ENCODE assay signal across 13 cellular contexts in genomic region chr18:79486356-79487197, GRCh38.
DNase-seq lines count a peak whose midpoint lies in the region; ATAC-seq and TF ChIP-seq lines count a peak whose summit lies in the region.
"Had no signal": no experiment of that assay in that cellular context is flagged by ENCODE, and none has a peak within 500 bp of the region (broad histone marks: within the 10 kb centered on the region; RNA-seq: fewer than 3 reads in every experiment).

No MANE protein-coding gene starts in this region.

- peak overlapping the region; percentile 57 to 83 for H3K27ac Mint-ChIP-seq in stimulated activated naive CD8-positive, alpha-beta T cell treated with anti-CD3 and anti-CD28 coated beads, Interleukin-15, amount 100 ng/mL, for 72 hours
- H3K27ac Mint-ChIP-seq in Caco-2 (ENCODE audit: unreplicated experiment) (no peak overlapping the region), T-helper 17 cell (no peak overlapping the region)

- TF ChIP-seq CTCF in Caco-2 (IDR thresholded peaks at IDR 0.05; ENCODE audit: insufficient read depth in 1 of 2, low read depth in 1 of 2, low read length in 1 of 2, severe bottlenecking in 1 of 2, unreplicated experiment in 1 of 2) = no peak

- POLR2A ChIA-PET in Caco-2 (lab: Charles Lee) = no interaction called here

- H3K27me3 Mint-ChIP-seq in stimulated activated naive CD8-positive, alpha-beta T cell treated with anti-CD3 and anti-CD28 coated beads, Interleukin-15, amount 100 ng/mL, for 72 hours = no peaks in the 10 kb centered on the region
- H3K27me3 Mint-ChIP-seq in Caco-2 (ENCODE audit: insufficient read depth, unreplicated experiment) (no peaks in the 10 kb centered on the region), T-helper 17 cell (no peaks in the 10 kb centered on the region)

- H3K36me3 Mint-ChIP-seq in Caco-2 (ENCODE audit: insufficient read depth, unreplicated experiment) (no peaks in the 10 kb centered on the region), T-helper 17 cell (ENCODE audit: low read depth) (peaks cover 2% of the 10 kb centered on the region)

- no peak for DNase-seq in stimulated activated naive CD8-positive, alpha-beta T cell treated with anti-CD3 and anti-CD28 coated beads, Interleukin-15, amount 100 ng/mL, for 72 hours
- no peak for DNase-seq in stimulated activated naive CD8-positive, alpha-beta T cell treated with anti-CD3 and anti-CD28 coated beads, Interleukin-15, Interleukin-2, amounts not matched to agents 100 U/mL and 50 U/mL, for 24 hours
- DNase-seq in cardiac septum (ENCODE audit: low spot score) (peak; percentile 71), posterior cingulate gyrus (peak in 7 of 10 donors; percentile 6 to 85 (median 19)), retina (no peak), Caco-2 (no peak), T-helper 17 cell (no peak)
- DNase-seq in activated CD4-positive, alpha-beta T cell treated with anti-CD3 and anti-CD28 coated beads for 4 hours = no peak
- DNase-seq: activated CD4-positive, alpha-beta T cell treated with anti-CD3 and anti-CD28 coated beads, Interleukin-2, amount 50 U/mL, for 4 hours; activated gamma-delta T cell; MM.1S; stimulated activated CD4-positive, alpha-beta T cell treated with anti-CD3 and anti-CD28 coated beads, Interleukin-4, amount 100 ng/mL, for 1 hour had no signal

- intact Hi-C loops in cardiac septum (cut with DNase I) (no loop called here), posterior cingulate gyrus (cut with DNase I) (no loop called here), Caco-2 (cut with micrococcal nuclease; ENCODE audit: unreplicated experiment) (no loop called here)

- no peaks in the 10 kb centered on the region for H3K9me3 Mint-ChIP-seq in stimulated activated naive CD8-positive, alpha-beta T cell treated with anti-CD3 and anti-CD28 coated beads, Interleukin-15, amount 100 ng/mL, for 72 hours
- H3K9me3 Mint-ChIP-seq in Caco-2 (ENCODE audit: unreplicated experiment) = no peaks in the 10 kb centered on the region

- no peaks in the 10 kb centered on the region for H3K4me1 ChIP-seq in Caco-2
- H3K4me1 ChIP-seq: parathyroid adenoma had no signal

- no TSS peak for BruUV-seq in Caco-2 (replicated peaks; lab: Mats Ljungman, UMichigan)

- H3K4me3 ChIP-seq in Caco-2 (ENCODE audit: low read depth, low read length) = no peak overlapping the region

- no peaks in the 10 kb centered on the region for H3K27me3 ChIP-seq in Caco-2 (replicated peaks; ENCODE audit: control insufficient read depth, insufficient read depth, low read length)

- peaks cover 34% of the 10 kb centered on the region for H3K4me1 Mint-ChIP-seq in stimulated activated naive CD8-positive, alpha-beta T cell treated with anti-CD3 and anti-CD28 coated beads, Interleukin-15, amount 100 ng/mL, for 72 hours
- no peaks in the 10 kb centered on the region for H3K4me1 Mint-ChIP-seq in Caco-2 (ENCODE audit: low read depth, unreplicated experiment)
- H3K4me1 Mint-ChIP-seq in T-helper 17 cell = peaks cover 3% of the 10 kb centered on the region

- H3K9me3 ChIP-seq in Caco-2 = no peaks in the 10 kb centered on the region
- H3K9me3 ChIP-seq in T-helper 17 cell (ENCODE audit: control insufficient read depth, low read length, poor library complexity, severe bottlenecking) = no peaks in the 10 kb centered on the region

- CTCF ChIA-PET in Caco-2 (lab: Charles Lee) = no interaction called here

- peak; percentile 26 for ATAC-seq in stimulated activated naive CD8-positive, alpha-beta T cell treated with anti-CD3 and anti-CD28 coated beads, Interleukin-15, amount 100 ng/mL, for 72 hours
- no peak for ATAC-seq in stimulated activated naive CD8-positive, alpha-beta T cell treated with anti-CD3 and anti-CD28 coated beads, Interleukin-15, Interleukin-2, amounts not matched to agents 100 U/mL and 50 U/mL, for 24 hours
- ATAC-seq in T-helper 17 cell = no peak

- no peaks in the 10 kb centered on the region for H3K36me3 ChIP-seq in Caco-2 (ENCODE audit: control insufficient read depth, insufficient read depth, low read length)

- no peak overlapping the region for H3K4me3 Mint-ChIP-seq in stimulated activated naive CD8-positive, alpha-beta T cell treated with anti-CD3 and anti-CD28 coated beads, Interleukin-15, amount 100 ng/mL, for 72 hours
- H3K4me3 Mint-ChIP-seq in Caco-2 (ENCODE audit: unreplicated experiment) (no peak overlapping the region), T-helper 17 cell (no peak overlapping the region)

Comparison
In these comparisons a context has a peak if more than half of its experiments do, and no peak if none do; other contexts are left out.
1. DNase-seq: peak in cardiac septum (single experiment) and posterior cingulate gyrus (7 of 10); none in stimulated activated naive CD8-positive, alpha-beta T cell treated with anti-CD3 and anti-CD28 coated beads, Interleukin-15, amount 100 ng/mL, for 72 hours (0 of 2), stimulated activated naive CD8-positive, alpha-beta T cell treated with anti-CD3 and anti-CD28 coated beads, Interleukin-15, Interleukin-2, amounts not matched to agents 100 U/mL and 50 U/mL, for 24 hours (single experiment), activated CD4-positive, alpha-beta T cell treated with anti-CD3 and anti-CD28 coated beads for 4 hours (0 of 2), retina (single experiment), Caco-2 (0 of 2) and T-helper 17 cell (0 of 3).
2. H3K27ac Mint-ChIP-seq: peak in stimulated activated naive CD8-positive, alpha-beta T cell treated with anti-CD3 and anti-CD28 coated beads, Interleukin-15, amount 100 ng/mL, for 72 hours (2 of 2); none in Caco-2 (single experiment) and T-helper 17 cell (single experiment).